Comparison of ENCODE assay signal across 19 cellular contexts in the genomic region with DNA sequence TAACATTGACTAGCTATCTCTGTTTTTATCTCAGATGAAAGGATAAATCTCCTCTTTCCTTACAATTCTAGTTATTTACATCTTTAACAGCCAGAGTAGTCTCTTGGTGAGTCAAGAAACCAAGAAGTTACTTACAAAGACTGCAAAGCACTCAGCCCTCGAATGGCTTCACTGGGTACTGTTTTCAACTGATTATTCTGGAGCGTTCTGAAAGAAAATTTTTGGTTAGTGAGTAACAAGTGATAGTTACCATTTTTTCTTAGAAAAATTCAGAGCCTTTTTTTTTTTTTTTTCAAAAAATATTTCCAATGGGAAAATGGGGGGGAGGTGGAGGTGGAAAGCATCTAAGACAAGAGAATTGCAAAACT. TPM values are rescaled to one million over a fixed set of nuclear protein-coding genes. Genes with fewer than 3 reads are reported as not detected.
DNase-seq lines count a peak whose midpoint lies in the region; ATAC-seq, FAIRE-seq and TF ChIP-seq lines count a peak whose summit lies in the region.
"Had no signal": no experiment of that assay in that cellular context is flagged by ENCODE, and none has a peak within 500 bp of the region (broad histone marks: within the 10 kb centered on the region; RNA-seq: fewer than 3 reads in every experiment).

No MANE protein-coding gene starts in this region.

- no peak overlapping the region for H3K14ac ChIP-seq in H9 (ENCODE audit: insufficient read depth, low read length)

- H3K27ac Mint-ChIP-seq in H9: peak overlapping the region in 2 of 3 experiments; percentile 19 to 91; a peak in 5 of 7 replicates
- peak overlapping the region; percentile 79 for H3K27ac Mint-ChIP-seq in astrocyte (ENCODE audit: unreplicated experiment)
- H3K27ac Mint-ChIP-seq in effector memory CD8-positive, alpha-beta T cell: no peak overlapping the region
- H3K27ac Mint-ChIP-seq in MCF 10A (ENCODE audit: low read depth, unreplicated experiment): no peak overlapping the region
- H3K27ac Mint-ChIP-seq: activated CD4-positive, alpha-beta T cell treated with anti-CD3 and anti-CD28 coated beads, Interleukin-2, amount 10 ng/mL, durations not matched to agents 7 days and 5 days; activated T-cell treated with anti-CD3 and anti-CD28 coated beads, Interleukin-2, amount 50 U/mL, for 72 hours; natural killer cell had no signal

- H2BK20ac ChIP-seq in H9 (ENCODE audit: low read depth, low read length, poor library complexity, severe bottlenecking): no peak overlapping the region

- intact Hi-C loops in Right ventricle myocardium inferior (cut with DNase I): loop anchor here (5.0 kb wide), 1 partner anchor 81 kb away; a partner anchor contains a TSS
- intact Hi-C loops in MCF 10A (cut with micrococcal nuclease): no loop called here

- H3K27me3 ChIP-seq in H9 (ENCODE audit: insufficient read depth, low read length) (no peaks in the 10 kb centered on the region), astrocyte (ENCODE audit: insufficient read depth, low read length) (no peaks in the 10 kb centered on the region)

- no peaks in the 10 kb centered on the region for H3K23me2 ChIP-seq in H9 (ENCODE audit: insufficient read length, low read depth, low read length, poor library complexity, severe bottlenecking)

- H3K4ac ChIP-seq in H9 (ENCODE audit: low read depth, low read length): no peak overlapping the region

- H3K36me3 ChIP-seq in astrocyte (ENCODE audit: insufficient read depth, low read length): no peaks in the 10 kb centered on the region
- H3K36me3 ChIP-seq: left lung had no signal

- POLR2A ChIA-PET in MCF 10A (lab: Yijun Ruan, JAX): interaction anchor here (0.6 to 1.6 kb wide), 8 partner anchors 9 to 82 kb away, joined by 3 to 10 read pairs (median 3); a partner anchor contains a TSS

- H3K9ac ChIP-seq in H9 (ENCODE audit: extremely low read depth, insufficient read length, low read length) (no peak overlapping the region), astrocyte (ENCODE audit: low read length) (peak overlapping the region; percentile 16)

- H3K4me3 Mint-ChIP-seq in H9 (no peak overlapping the region), astrocyte (ENCODE audit: unreplicated experiment) (no peak overlapping the region), MCF 10A (ENCODE audit: unreplicated experiment) (no peak overlapping the region)
- H3K4me3 Mint-ChIP-seq in effector memory CD8-positive, alpha-beta T cell: no peak overlapping the region
- H3K4me3 Mint-ChIP-seq: activated CD4-positive, alpha-beta T cell treated with anti-CD3 and anti-CD28 coated beads, Interleukin-2, amount 10 ng/mL, durations not matched to agents 7 days and 5 days; activated T-cell treated with anti-CD3 and anti-CD28 coated beads, Interleukin-2, amount 50 U/mL, for 72 hours; natural killer cell had no signal

- no peak overlapping the region for H3K23ac ChIP-seq in H9 (ENCODE audit: insufficient read length, low read depth, low read length)

- H3K79me1 ChIP-seq in H9 (ENCODE audit: insufficient read depth, low read depth, low read length, poor library complexity, severe bottlenecking): no peaks in the 10 kb centered on the region

- H3K27ac ChIP-seq in H9 (ENCODE audit: insufficient read length, low read depth, low read length): no peak overlapping the region
- peak overlapping the region; percentile 61 for H3K27ac ChIP-seq in astrocyte (ENCODE audit: low read depth, low read length)
- H3K27ac ChIP-seq: left lung, RWPE1 had no signal

- H2BK120ac ChIP-seq in H9 (ENCODE audit: low read depth, low read length, poor library complexity, severe bottlenecking): no peak overlapping the region

- H3K27me3 Mint-ChIP-seq in H9 (ENCODE audit: low read depth): no peaks in the 10 kb centered on the region
- no peaks in the 10 kb centered on the region for H3K27me3 Mint-ChIP-seq in astrocyte (ENCODE audit: low read depth, unreplicated experiment)
- no peaks in the 10 kb centered on the region for H3K27me3 Mint-ChIP-seq in effector memory CD8-positive, alpha-beta T cell
- no peaks in the 10 kb centered on the region for H3K27me3 Mint-ChIP-seq in MCF 10A (ENCODE audit: insufficient read depth, unreplicated experiment)

- no TSS peak for BruUV-seq in MCF 10A (replicated peaks; lab: Mats Ljungman, UMichigan)

- no peak overlapping the region for H4K8ac ChIP-seq in H9 (replicated peaks; ENCODE audit: insufficient read length, low read depth, low read length)

- no peak overlapping the region for H3K4me3 ChIP-seq in astrocyte (ENCODE audit: insufficient read depth, low read depth, low read length)
- H3K4me3 ChIP-seq: left lung, skin epidermis had no signal

- H2BK12ac ChIP-seq in H9 (ENCODE audit: insufficient read length, low read depth, low read length): no peak overlapping the region

- H3K36me3 Mint-ChIP-seq in H9 (ENCODE audit: insufficient read depth in 1 of 3, low read depth in 3 of 3) (peaks cover 2 to 27% (median 8%) of the 10 kb centered on the region in 3 experiments; a peak in 6 of 7 replicates), astrocyte (ENCODE audit: low read depth, unreplicated experiment) (no peaks in the 10 kb centered on the region), MCF 10A (ENCODE audit: insufficient read depth, unreplicated experiment) (peaks cover 6% of the 10 kb centered on the region)
- no peaks in the 10 kb centered on the region for H3K36me3 Mint-ChIP-seq in effector memory CD8-positive, alpha-beta T cell (ENCODE audit: insufficient read depth)
- H3K36me3 Mint-ChIP-seq: natural killer cell had no signal

- no peak for FAIRE-seq in astrocyte (lab: Jason Lieb, UNC)

- no peak overlapping the region for H3K4me2 ChIP-seq in H9 (ENCODE audit: insufficient read depth, insufficient read length, low read length)
- peak overlapping the region; percentile 61 for H3K4me2 ChIP-seq in astrocyte (ENCODE audit: low read length)

- WGBS in H9 (ENCODE audit: extremely low coverage, insufficient read length, low lambda C conversion rate): no CpG with 5 or more reads among the region's 2 CpGs

- DNase-seq in A172 (ENCODE audit: low spot score) (peak; percentile 14), H9 (no peak), astrocyte (ENCODE audit: low read depth) (peak; percentile 86), kidney glomerular epithelial cell (lab: John Stamatoyannopoulos, UW) (peak; percentile 49), Right ventricle myocardium inferior (ENCODE audit: missing footprints) (no peak), MCF 10A (ENCODE audit: unreplicated experiment) (no peak)
- no peak for DNase-seq in effector memory CD8-positive, alpha-beta T cell
- DNase-seq: activated CD4-positive, alpha-beta T cell treated with anti-CD3 and anti-CD28 coated beads, Interleukin-2, amount 10 ng/mL, durations not matched to agents 7 days and 5 days; activated T-cell treated with anti-CD3 and anti-CD28 coated beads, Interleukin-2, amount 50 U/mL, for 72 hours; aorta; DMS153; glutamatergic neuron; left lung; natural killer cell; NCI-H1092 treated with DMSO at 0.1 percent for 48 hours; NCI-H510A had no signal

- H2AK5ac ChIP-seq in H9 (ENCODE audit: insufficient read length, low read length): no peak overlapping the region

- H3K4me1 Mint-ChIP-seq in H9 (peaks cover 79 to 91% of the 10 kb centered on the region in 2 experiments), astrocyte (ENCODE audit: low read depth, unreplicated experiment) (peaks cover 87% of the 10 kb centered on the region), MCF 10A (ENCODE audit: insufficient read depth, unreplicated experiment) (peaks cover 22% of the 10 kb centered on the region)
- no peaks in the 10 kb centered on the region for H3K4me1 Mint-ChIP-seq in effector memory CD8-positive, alpha-beta T cell (ENCODE audit: low read depth in 2 of 2)
- H3K4me1 Mint-ChIP-seq: natural killer cell had no signal

- H3K4me1 ChIP-seq in H9 (ENCODE audit: insufficient read depth, low read length) (peaks cover 7% of the 10 kb centered on the region), astrocyte (ENCODE audit: insufficient read depth, low read length) (peaks cover 71% of the 10 kb centered on the region)
- H3K4me1 ChIP-seq: left lung had no signal

- no peak overlapping the region for H4K5ac ChIP-seq in H9 (ENCODE audit: insufficient read length, low read depth, low read length)

- no peaks in the 10 kb centered on the region for H3K79me2 ChIP-seq in H9 (ENCODE audit: insufficient read depth, low read length)
- H3K79me2 ChIP-seq in astrocyte (ENCODE audit: insufficient read depth, low read length): peaks cover 7% of the 10 kb centered on the region

- no peak overlapping the region for H2BK5ac ChIP-seq in H9 (ENCODE audit: insufficient read length, low read length)

- H3K18ac ChIP-seq in H9 (ENCODE audit: insufficient read length, low read depth, low read length): no peak overlapping the region

- H2BK15ac ChIP-seq in H9 (ENCODE audit: low read depth, low read length): no peak overlapping the region

- H2AFZ ChIP-seq in H9 (ENCODE audit: low read length): no peak overlapping the region
- H2AFZ ChIP-seq in astrocyte (ENCODE audit: low read depth, low read length): no peak overlapping the region

- H3T11ph ChIP-seq in H9 (ENCODE audit: low read length): no peak overlapping the region

- no peaks in the 10 kb centered on the region for H3K9me3 ChIP-seq in H9 (ENCODE audit: control insufficient read depth, low read depth, low read length)
- no peaks in the 10 kb centered on the region for H3K9me3 ChIP-seq in astrocyte (ENCODE audit: insufficient read depth, low read depth, low read length)
- H3K9me3 ChIP-seq: left lung had no signal

- ATAC-seq in effector memory CD8-positive, alpha-beta T cell (replicated peaks): no peak
- ATAC-seq in GM21786 (IDR thresholded peaks at IDR 0.05; ENCODE audit: unreplicated experiment): no peak
- no peak for ATAC-seq in Right ventricle myocardium inferior
- ATAC-seq: activated T-cell treated with anti-CD3 and anti-CD28 coated beads, Interleukin-2, amount 50 U/mL, for 72 hours; left lung; natural killer cell had no signal

- H4K20me1 ChIP-seq in H9 (ENCODE audit: control insufficient read depth, insufficient read depth, insufficient read length) (no peaks in the 10 kb centered on the region), astrocyte (ENCODE audit: insufficient read depth, low read length) (no peaks in the 10 kb centered on the region)

- H3K9me3 Mint-ChIP-seq in H9: no peaks in the 10 kb centered on the region
- no peaks in the 10 kb centered on the region for H3K9me3 Mint-ChIP-seq in astrocyte (ENCODE audit: unreplicated experiment)
- no peaks in the 10 kb centered on the region for H3K9me3 Mint-ChIP-seq in effector memory CD8-positive, alpha-beta T cell
- no peaks in the 10 kb centered on the region for H3K9me3 Mint-ChIP-seq in MCF 10A (ENCODE audit: unreplicated experiment)
- H3K9me3 Mint-ChIP-seq: activated CD4-positive, alpha-beta T cell treated with anti-CD3 and anti-CD28 coated beads, Interleukin-2, amount 10 ng/mL, durations not matched to agents 7 days and 5 days; activated T-cell treated with anti-CD3 and anti-CD28 coated beads, Interleukin-2, amount 50 U/mL, for 72 hours; natural killer cell had no signal

- TF ChIP-seq CTCF in H9 (conservative IDR thresholded peaks at IDR 0.05) (no peak), astrocyte (IDR thresholded peaks at IDR 0.05; ENCODE audit: insufficient read depth, low read depth, low read length) (no peak), MCF 10A (IDR thresholded peaks at IDR 0.05; ENCODE audit: unreplicated experiment) (no peak)

- CTCF ChIA-PET in MCF 10A (lab: Yijun Ruan, JAX): interaction anchor here (0.7 to 1.3 kb wide), 2 partner anchors 108 to 186 kb away, joined by 3 to 8 read pairs; no protein-coding TSS in a partner anchor

- H4K91ac ChIP-seq in H9 (ENCODE audit: insufficient read length, low read depth, low read length): no peak overlapping the region

- no peak overlapping the region for H3K56ac ChIP-seq in H9 (ENCODE audit: insufficient read length, low read depth, low read length)

RNA-seq across cellular contexts. Expression of a gene that starts 27.9 kb away (rescaled TPM):
- total RNA-seq in A172 (2014; rRNA removed; shearing (Covaris generic)): 35.8 and 44.8 TPM in 2 replicates
- total RNA-seq in H9 (2021): 24.5 and 25.2 TPM in 2 replicates
- total RNA-seq in astrocyte: 11.7 and 12.8 TPM in 2 replicates
- 3.8 TPM for total RNA-seq in Right ventricle myocardium inferior
- total RNA-seq in MCF 10A (2022): 9.0 and 11.1 TPM in 2 replicates

Comparison
In these comparisons a context has a peak if more than half of its experiments do, and no peak if none do; other contexts are left out.
1. DNase-seq: peak in A172 (single experiment), astrocyte (single experiment) and kidney glomerular epithelial cell (single experiment); none in H9 (single experiment), effector memory CD8-positive, alpha-beta T cell (0 of 3), Right ventricle myocardium inferior (single experiment) and MCF 10A (single experiment).
2. H3K27ac Mint-ChIP-seq: peak in H9 (2 of 3) and astrocyte (single experiment); none in effector memory CD8-positive, alpha-beta T cell (0 of 2) and MCF 10A (single experiment).